2 cellular contexts compared by ENCODE assay signal in the genomic region with DNA sequence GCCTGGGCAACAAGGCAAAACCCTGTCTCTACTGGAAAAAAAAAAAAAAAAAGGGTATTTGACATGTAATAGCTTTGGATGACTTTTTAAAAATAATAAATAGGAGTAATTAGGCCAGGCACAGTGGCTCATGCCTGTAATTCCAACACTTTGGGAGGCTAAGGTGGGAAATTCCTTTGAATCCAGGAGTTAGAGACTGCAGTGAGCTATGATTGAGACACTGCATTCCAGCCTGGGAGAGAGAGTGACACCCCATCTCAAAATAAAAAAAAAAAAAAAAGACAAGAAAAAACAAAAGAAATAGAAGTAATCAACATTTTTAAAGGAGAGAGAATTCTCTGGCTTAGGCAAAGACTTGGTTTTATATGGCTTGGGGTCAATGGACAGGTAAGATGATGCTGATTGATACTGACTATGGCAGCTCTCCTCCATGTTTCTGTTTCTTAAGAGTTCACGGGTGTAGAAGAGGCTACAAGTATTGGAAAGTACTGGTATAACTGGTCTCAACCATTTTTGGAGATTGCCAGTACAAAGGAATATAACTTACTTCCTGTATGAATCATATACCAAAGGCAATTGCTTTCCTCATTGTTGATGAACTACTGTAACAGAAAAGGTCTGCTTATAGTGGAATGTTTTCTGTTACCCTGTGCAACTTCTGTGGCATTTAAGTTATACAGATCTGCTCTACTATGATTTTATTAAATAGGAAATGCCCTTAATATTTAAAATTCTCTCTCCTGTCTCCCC.
A peak's percentile ranks its signal among the peaks of the same experiment; 100 is the strongest.
TF ChIP-seq lines count a peak whose summit lies in the region.

No MANE protein-coding gene starts in this region.

TF ChIP-seq in endothelial cell of umbilical vein, 7 proteins besides CTCF, POLR2A, EP300 and RAD21:
- no peak for TF ChIP-seq EZH2 (IDR thresholded peaks at IDR 0.05; ENCODE audit: borderline replicate concordance, low read depth, low read length, severe bottlenecking)
- peak; percentile 77 for TF ChIP-seq JUN (IDR thresholded peaks at IDR 0.05; ENCODE audit: borderline replicate concordance, insufficient read depth, insufficient read length, low read depth)
- TF ChIP-seq FOS (IDR thresholded peaks at IDR 0.05; ENCODE audit: borderline replicate concordance, insufficient read depth, low read length) = peak; percentile 70

TF ChIP-seq in WTC11, 78 proteins besides CTCF, POLR2A, EP300 and RAD21:
- TF ChIP-seq, protein P1, sequence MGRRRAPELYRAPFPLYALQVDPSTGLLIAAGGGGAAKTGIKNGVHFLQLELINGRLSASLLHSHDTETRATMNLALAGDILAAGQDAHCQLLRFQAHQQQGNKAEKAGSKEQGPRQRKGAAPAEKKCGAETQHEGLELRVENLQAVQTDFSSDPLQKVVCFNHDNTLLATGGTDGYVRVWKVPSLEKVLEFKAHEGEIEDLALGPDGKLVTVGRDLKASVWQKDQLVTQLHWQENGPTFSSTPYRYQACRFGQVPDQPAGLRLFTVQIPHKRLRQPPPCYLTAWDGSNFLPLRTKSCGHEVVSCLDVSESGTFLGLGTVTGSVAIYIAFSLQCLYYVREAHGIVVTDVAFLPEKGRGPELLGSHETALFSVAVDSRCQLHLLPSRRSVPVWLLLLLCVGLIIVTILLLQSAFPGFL (CRISPR knock-in tag; IDR thresholded peaks at IDR 0.05; ENCODE audit: borderline replicate concordance) = no peak
- TF ChIP-seq, protein P2, sequence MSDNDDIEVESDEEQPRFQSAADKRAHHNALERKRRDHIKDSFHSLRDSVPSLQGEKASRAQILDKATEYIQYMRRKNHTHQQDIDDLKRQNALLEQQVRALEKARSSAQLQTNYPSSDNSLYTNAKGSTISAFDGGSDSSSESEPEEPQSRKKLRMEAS (CRISPR knock-in tag; IDR thresholded peaks at IDR 0.05) = no peak
- TF ChIP-seq PRRX2 (CRISPR knock-in tag; IDR thresholded peaks at IDR 0.05) = no peak
- TF ChIP-seq, protein P3, sequence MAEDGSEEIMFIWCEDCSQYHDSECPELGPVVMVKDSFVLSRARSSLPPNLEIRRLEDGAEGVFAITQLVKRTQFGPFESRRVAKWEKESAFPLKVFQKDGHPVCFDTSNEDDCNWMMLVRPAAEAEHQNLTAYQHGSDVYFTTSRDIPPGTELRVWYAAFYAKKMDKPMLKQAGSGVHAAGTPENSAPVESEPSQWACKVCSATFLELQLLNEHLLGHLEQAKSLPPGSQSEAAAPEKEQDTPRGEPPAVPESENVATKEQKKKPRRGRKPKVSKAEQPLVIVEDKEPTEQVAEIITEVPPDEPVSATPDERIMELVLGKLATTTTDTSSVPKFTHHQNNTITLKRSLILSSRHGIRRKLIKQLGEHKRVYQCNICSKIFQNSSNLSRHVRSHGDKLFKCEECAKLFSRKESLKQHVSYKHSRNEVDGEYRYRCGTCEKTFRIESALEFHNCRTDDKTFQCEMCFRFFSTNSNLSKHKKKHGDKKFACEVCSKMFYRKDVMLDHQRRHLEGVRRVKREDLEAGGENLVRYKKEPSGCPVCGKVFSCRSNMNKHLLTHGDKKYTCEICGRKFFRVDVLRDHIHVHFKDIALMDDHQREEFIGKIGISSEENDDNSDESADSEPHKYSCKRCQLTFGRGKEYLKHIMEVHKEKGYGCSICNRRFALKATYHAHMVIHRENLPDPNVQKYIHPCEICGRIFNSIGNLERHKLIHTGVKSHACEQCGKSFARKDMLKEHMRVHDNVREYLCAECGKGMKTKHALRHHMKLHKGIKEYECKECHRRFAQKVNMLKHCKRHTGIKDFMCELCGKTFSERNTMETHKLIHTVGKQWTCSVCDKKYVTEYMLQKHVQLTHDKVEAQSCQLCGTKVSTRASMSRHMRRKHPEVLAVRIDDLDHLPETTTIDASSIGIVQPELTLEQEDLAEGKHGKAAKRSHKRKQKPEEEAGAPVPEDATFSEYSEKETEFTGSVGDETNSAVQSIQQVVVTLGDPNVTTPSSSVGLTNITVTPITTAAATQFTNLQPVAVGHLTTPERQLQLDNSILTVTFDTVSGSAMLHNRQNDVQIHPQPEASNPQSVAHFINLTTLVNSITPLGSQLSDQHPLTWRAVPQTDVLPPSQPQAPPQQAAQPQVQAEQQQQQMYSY (CRISPR knock-in tag; IDR thresholded peaks at IDR 0.05) = no peak
- no peak for TF ChIP-seq HMGA2 (CRISPR knock-in tag; IDR thresholded peaks at IDR 0.05)
- no peak for TF ChIP-seq TEAD1 (CRISPR knock-in tag; IDR thresholded peaks at IDR 0.05)
- TF ChIP-seq ETV6 (CRISPR knock-in tag; IDR thresholded peaks at IDR 0.05) = no peak
- TF ChIP-seq, protein P4, sequence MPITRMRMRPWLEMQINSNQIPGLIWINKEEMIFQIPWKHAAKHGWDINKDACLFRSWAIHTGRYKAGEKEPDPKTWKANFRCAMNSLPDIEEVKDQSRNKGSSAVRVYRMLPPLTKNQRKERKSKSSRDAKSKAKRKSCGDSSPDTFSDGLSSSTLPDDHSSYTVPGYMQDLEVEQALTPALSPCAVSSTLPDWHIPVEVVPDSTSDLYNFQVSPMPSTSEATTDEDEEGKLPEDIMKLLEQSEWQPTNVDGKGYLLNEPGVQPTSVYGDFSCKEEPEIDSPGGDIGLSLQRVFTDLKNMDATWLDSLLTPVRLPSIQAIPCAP (CRISPR knock-in tag; IDR thresholded peaks at IDR 0.05) = no peak
- no peak for TF ChIP-seq CBFB (CRISPR knock-in tag; IDR thresholded peaks at IDR 0.05; ENCODE audit: low read depth)
